15 cellular contexts compared by ENCODE assay signal in genomic region chr6:129031051-129031599, GRCh38.
DNase-seq lines count a peak whose midpoint lies in the region; ATAC-seq and TF ChIP-seq lines count a peak whose summit lies in the region.
"Had no signal": no experiment of that assay in that cellular context is flagged by ENCODE, and none has a peak within 500 bp of the region (broad histone marks: within the 10 kb centered on the region; RNA-seq: fewer than 3 reads in every experiment).

No MANE protein-coding gene starts in this region.

- H3K36me3 ChIP-seq in adipocyte (ENCODE audit: control insufficient read depth, insufficient read depth, low read length, severe bottlenecking): no peaks in the 10 kb centered on the region
- H3K36me3 ChIP-seq: gastroesophageal sphincter, neural progenitor cell had no signal

- peak overlapping the region; percentile 62 for H3K9ac ChIP-seq in adipocyte (ENCODE audit: low read length)
- H3K9ac ChIP-seq: neural progenitor cell had no signal

- H3K4me3 ChIP-seq in adipocyte (ENCODE audit: low read length): no peak overlapping the region
- no peak overlapping the region for H3K4me3 ChIP-seq in coronary artery
- H3K4me3 ChIP-seq: gastroesophageal sphincter, neural progenitor cell had no signal

- no peaks in the 10 kb centered on the region for H3K27me3 ChIP-seq in adipocyte (replicated peaks; ENCODE audit: control insufficient read depth, insufficient read depth, low read length)
- H3K27me3 ChIP-seq: gastroesophageal sphincter, neural progenitor cell had no signal

- peaks cover 37% of the 10 kb centered on the region for H3K4me1 ChIP-seq in adipocyte (ENCODE audit: control insufficient read depth, insufficient read depth, low read length)
- H3K4me1 ChIP-seq: gastroesophageal sphincter had no signal

- ATAC-seq in GM21526 (IDR thresholded peaks at IDR 0.05; ENCODE audit: low FRiP score, unreplicated experiment): no peak
- ATAC-seq: CD8-positive, alpha-beta T cell; gastroesophageal sphincter had no signal

- H3K27ac ChIP-seq in coronary artery: no peak overlapping the region
- H3K27ac ChIP-seq: neural progenitor cell had no signal

- no peak for TF ChIP-seq CTCF in coronary artery (IDR thresholded peaks at IDR 0.05)

- peak; percentile 78 for DNase-seq in GM04504 (ENCODE audit: low read depth)
- peak; percentile 79 for DNase-seq in adipocyte (ENCODE audit: low read depth)
- DNase-seq in fibroblast of peridontal ligament (ENCODE audit: extremely low read depth): peak; percentile 83
- DNase-seq in stromal cell of bone marrow (ENCODE audit: low read depth): peak; percentile 12
- DNase-seq in activated CD4-positive, alpha-beta T cell treated with anti-CD3 and anti-CD28 coated beads, Interleukin-2, amount 50 U/mL, for 1 hour: no peak
- DNase-seq in coronary artery (ENCODE audit: low spot score): no peak
- DNase-seq: activated CD4-positive, alpha-beta memory T cell treated with anti-CD3 and anti-CD28 coated beads, Interleukin-2, amount 10 ng/mL, durations not matched to agents 7 days and 5 days; amniotic stem cell; CD8-positive, alpha-beta T cell; Karpas-422; NCI-H446; stimulated activated naive CD4-positive, alpha-beta T cell treated with Interleukin-2 at 50 U/mL for 16 hours had no signal

- no peaks in the 10 kb centered on the region for H3K9me3 ChIP-seq in adipocyte (ENCODE audit: control insufficient read depth, low read length)
- H3K9me3 ChIP-seq: gastroesophageal sphincter had no signal

Comparison
In these comparisons a context has a peak if more than half of its experiments do, and no peak if none do; other contexts are left out.
1. DNase-seq: peak in GM04504 (single experiment), adipocyte (single experiment), fibroblast of peridontal ligament (single experiment) and stromal cell of bone marrow (single experiment); none in activated CD4-positive, alpha-beta T cell treated with anti-CD3 and anti-CD28 coated beads, Interleukin-2, amount 50 U/mL, for 1 hour (single experiment) and coronary artery (single experiment).